35 cellular contexts compared by ENCODE assay signal in genomic region chr2:201105759-201106158, GRCh38.
"Had no signal": no experiment of that assay in that cellular context is flagged by ENCODE, and none has a peak within 500 bp of the region (broad histone marks: within the 10 kb centered on the region; RNA-seq: fewer than 3 reads in every experiment).

No MANE protein-coding gene starts in this region.

- H3K27me3 ChIP-seq: MG63 had no signal

- H3K4me3 ChIP-seq: MG63 had no signal

- H3K9me3 ChIP-seq: MG63 had no signal

- H3K36me3 ChIP-seq: MG63 had no signal

- DNase-seq: Karpas-422, Kasumi-1, MG63, MM.1S, MV-4-11, NCI-H1048, NCI-H1092, NCI-H1092 treated with DMSO at 0.1 percent for 48 hours, NCI-H1105, NCI-H1105 treated with DMSO at 0.1 percent for 48 hours, NCI-H1417, NCI-H1417 treated with DMSO at 0.1 percent for 48 hours, NCI-H1436, NCI-H1436 treated with DMSO at 0.1 percent for 48 hours, NCI-H146, NCI-H1694, NCI-H1694 treated with DMSO at 0.1 percent for 48 hours, NCI-H187, NCI-H187 treated with DMSO at 0.1 percent for 48 hours, NCI-H1930, NCI-H2029, NCI-H2029 treated with DMSO at 0.1 percent for 48 hours, NCI-H2081, NCI-H2081 treated with DMSO at 0.1 percent for 48 hours, NCI-H2107, NCI-H2171, NCI-H2171 treated with DMSO at 0.1 percent for 48 hours, NCI-H2227 treated with DMSO at 0.1 percent for 48 hours, NCI-H226, NCI-H345, NCI-H446, NCI-H446 treated with DMSO at 0.1 percent for 48 hours, NCI-H510A, NCI-H510A treated with DMSO at 0.1 percent for 48 hours, NCI-H524 had no signal
